21 cellular contexts compared by ENCODE assay signal in genomic region chr16:78483124-78483992, GRCh38.
"Had no signal": no experiment of that assay in that cellular context is flagged by ENCODE, and none has a peak within 500 bp of the region (broad histone marks: within the 10 kb centered on the region; RNA-seq: fewer than 3 reads in every experiment).

No MANE protein-coding gene starts in this region.

- DNase-seq: activated CD4-positive, alpha-beta T cell treated with anti-CD3 and anti-CD28 coated beads, Interleukin-2, amount 50 U/mL, for 1 hour; activated CD4-positive, CD25-positive, alpha-beta regulatory T cell; activated CD8-positive, alpha-beta memory T cell treated with anti-CD3 and anti-CD28 coated beads, Interleukin-2, amount 50 U/mL, for 4 hours; activated naive CD4-positive, alpha-beta T cell treated with anti-CD3 and anti-CD28 coated beads, Interleukin-2, amount 10 ng/mL, durations not matched to agents 7 days and 5 days; activated naive CD8-positive, alpha-beta T cell treated with anti-CD3 and anti-CD28 coated beads, Interleukin-2, amount 50 U/mL, for 24 hours; activated T-cell treated with anti-CD3 and anti-CD28 coated beads, Interleukin-2, amount 50 U/mL, for 4 hours; anterior cingulate cortex; foreskin fibroblast; hippocampal formation; islet precursor cell; left colon; mammary epithelial cell; midbrain; stimulated activated naive CD8-positive, alpha-beta T cell treated with anti-CD3 and anti-CD28 coated beads, Interleukin-15, Interleukin-2, amounts not matched to agents 100 U/mL and 50 U/mL, for 24 hours; substantia nigra had no signal

- ATAC-seq: activated naive CD8-positive, alpha-beta T cell treated with anti-CD3 and anti-CD28 coated beads, Interleukin-2, amount 50 U/mL, for 24 hours; activated T-cell treated with anti-CD3 and anti-CD28 coated beads, Interleukin-2, amount 50 U/mL, for 4 hours; left colon; stimulated activated naive CD8-positive, alpha-beta T cell treated with anti-CD3 and anti-CD28 coated beads, Interleukin-15, Interleukin-2, amounts not matched to agents 100 U/mL and 50 U/mL, for 24 hours had no signal

- H3K27ac Mint-ChIP-seq: activated naive CD4-positive, alpha-beta T cell treated with anti-CD3 and anti-CD28 coated beads, Interleukin-2, amount 10 ng/mL, durations not matched to agents 7 days and 5 days; activated naive CD8-positive, alpha-beta T cell treated with anti-CD3 and anti-CD28 coated beads, Interleukin-2, amount 50 U/mL, for 24 hours; brain had no signal

- H3K36me3 ChIP-seq: prostate gland, right atrium auricular region, tibial nerve had no signal

- H3K9me3 Mint-ChIP-seq: activated naive CD4-positive, alpha-beta T cell treated with anti-CD3 and anti-CD28 coated beads, Interleukin-2, amount 10 ng/mL, durations not matched to agents 7 days and 5 days; activated naive CD8-positive, alpha-beta T cell treated with anti-CD3 and anti-CD28 coated beads, Interleukin-2, amount 50 U/mL, for 24 hours; activated T-cell treated with anti-CD3 and anti-CD28 coated beads, Interleukin-2, amount 50 U/mL, for 4 hours; neural crest cell had no signal

- H3K4me1 Mint-ChIP-seq: activated naive CD4-positive, alpha-beta T cell treated with anti-CD3 and anti-CD28 coated beads, Interleukin-2, amount 10 ng/mL, durations not matched to agents 7 days and 5 days; activated naive CD8-positive, alpha-beta T cell treated with anti-CD3 and anti-CD28 coated beads, Interleukin-2, amount 50 U/mL, for 24 hours had no signal

- H3K27me3 ChIP-seq: right atrium auricular region, tibial nerve had no signal

- H3K36me3 Mint-ChIP-seq: activated naive CD4-positive, alpha-beta T cell treated with anti-CD3 and anti-CD28 coated beads, Interleukin-2, amount 10 ng/mL, durations not matched to agents 7 days and 5 days; brain had no signal

- H3K9me3 ChIP-seq: prostate gland, right atrium auricular region, tibial nerve had no signal

- H3K27me3 Mint-ChIP-seq: activated naive CD4-positive, alpha-beta T cell treated with anti-CD3 and anti-CD28 coated beads, Interleukin-2, amount 10 ng/mL, durations not matched to agents 7 days and 5 days; activated naive CD8-positive, alpha-beta T cell treated with anti-CD3 and anti-CD28 coated beads, Interleukin-2, amount 50 U/mL, for 24 hours had no signal

- H3K4me3 ChIP-seq: prostate gland, right atrium auricular region, tibial nerve had no signal

- H3K4me1 ChIP-seq: prostate gland, right atrium auricular region, tibial nerve had no signal

- H3K4me3 Mint-ChIP-seq: activated naive CD4-positive, alpha-beta T cell treated with anti-CD3 and anti-CD28 coated beads, Interleukin-2, amount 10 ng/mL, durations not matched to agents 7 days and 5 days; activated naive CD8-positive, alpha-beta T cell treated with anti-CD3 and anti-CD28 coated beads, Interleukin-2, amount 50 U/mL, for 24 hours; activated T-cell treated with anti-CD3 and anti-CD28 coated beads, Interleukin-2, amount 50 U/mL, for 4 hours; brain; neural crest cell had no signal

- H3K27ac ChIP-seq: epithelial cell of prostate, prostate gland, right atrium auricular region, tibial nerve had no signal
